8 cellular contexts compared by ENCODE assay signal in genomic region chr17:44878627-44879221, GRCh38. TPM values are rescaled to one million over a fixed set of nuclear protein-coding genes. Genes with fewer than 3 reads are reported as not detected.
A peak's percentile ranks its signal among the peaks of the same experiment; 100 is the strongest.
DNase-seq lines count a peak whose midpoint lies in the region; ATAC-seq, FAIRE-seq and TF ChIP-seq lines count a peak whose summit lies in the region.

No MANE protein-coding gene starts in this region.

- ATAC-seq in pancreas: peak in 2 of 4 donors; percentile 38
- ATAC-seq in HG03045 (IDR thresholded peaks at IDR 0.05; ENCODE audit: unreplicated experiment): no peak
- ATAC-seq in T-helper 17 cell: no peak

- H3K27me3 ChIP-seq in H7 (ENCODE audit: control insufficient read depth, insufficient read depth, low read length) (no peaks in the 10 kb centered on the region), pancreas (no peaks in the 10 kb centered on the region)

- H3K4me3 ChIP-seq in H7 (ENCODE audit: insufficient read depth, low read depth, low read length) (no peak overlapping the region), pancreas (no peak overlapping the region)

- no peaks in the 10 kb centered on the region for H3K27me3 Mint-ChIP-seq in T-helper 17 cell

- TF ChIP-seq CTCF in pancreas (IDR thresholded peaks at IDR 0.05): peak in 1 of 4 donors; percentile 22

- peak; percentile 64 for FAIRE-seq in endometrium (lab: Jason Lieb, UNC)
- peak; percentile 43 for FAIRE-seq in pancreas (lab: Jason Lieb, UNC)

- H3K27ac Mint-ChIP-seq in T-helper 17 cell: no peak overlapping the region

- intact Hi-C loops in pancreas (cut with DNase I): no loop called here

- H3K27ac ChIP-seq in pancreas: no peak overlapping the region

- H3K36me3 ChIP-seq in H7 (replicated peaks; ENCODE audit: control insufficient read depth, insufficient read depth, low read length) (peaks cover 24% of the 10 kb centered on the region), pancreas (peaks cover 8 to 69% (median 28%) of the 10 kb centered on the region in 3 donors)

- peaks cover 5% of the 10 kb centered on the region for H3K4me1 Mint-ChIP-seq in T-helper 17 cell

- peaks cover 15% of the 10 kb centered on the region for H3K36me3 Mint-ChIP-seq in T-helper 17 cell (ENCODE audit: low read depth)

- WGBS in pancreas, 2 donors: 56 to 57% methylated on average over 6 of the region's 6 CpGs

- DNase-seq in DMS 273 (lab: John Stamatoyannopoulos, UW; ENCODE audit: unreplicated experiment) (peak; percentile 71), DMS 273 treated with DMSO at 0.1 percent for 48 hours (lab: John Stamatoyannopoulos, UW) (no peak), H7 (peak; percentile 65), RPMI8226 (peak; percentile 47), pancreas (no peak), T-helper 17 cell (no peak)

- no peaks in the 10 kb centered on the region for H3K9me3 ChIP-seq in pancreas
- no peaks in the 10 kb centered on the region for H3K9me3 ChIP-seq in T-helper 17 cell (ENCODE audit: control insufficient read depth, low read length, poor library complexity, severe bottlenecking)

- H3K4me1 ChIP-seq in pancreas: no peaks in the 10 kb centered on the region

- H3K4me3 Mint-ChIP-seq in T-helper 17 cell: no peak overlapping the region

RNA-seq across cellular contexts. Expression of gene EFTUD2, which starts 20.5 kb away (rescaled TPM):
- total RNA-seq in H7 (2014; rRNA removed; shearing (Covaris generic)): 122 and 137 TPM in 2 replicates
- 10 to 100 TPM; 26.3 to 42.7 (median 38.8) TPM for total RNA-seq in pancreas
- 10 to 100 TPM; 18.8 to 25.8 TPM for polyA plus RNA-seq in pancreas
- 100 to 1,000 TPM; 109 to 133 TPM for total RNA-seq in T-helper 17 cell

RNA-seq across cellular contexts. Expression of gene HIGD1B, which starts 31.0 kb away (rescaled TPM):
- not detected in 2 replicates for total RNA-seq in H7 (2014; rRNA removed; shearing (Covaris generic))
- total RNA-seq in pancreas (1 to 10 TPM in 2 of 6 donors, under 1 TPM in 3, not detected in 1; 0.35 to 2.2 (median 0.87) TPM), T-helper 17 cell (not detected)
- polyA plus RNA-seq in pancreas: 10 to 100 TPM in 1 of 2 donors, 1 to 10 TPM in 1; 1.4 to 14.6 TPM

RNA-seq across cellular contexts. Expression of gene GFAP, which starts 36.6 kb away (rescaled TPM):
- total RNA-seq in H7 (2014; rRNA removed; shearing (Covaris generic)): 0.10 and 0.85 TPM in 2 replicates
- 1 to 10 TPM in 2 of 6 donors, under 1 TPM in 4; 0.12 to 2.2 (median 0.43) TPM for total RNA-seq in pancreas
- 1 to 10 TPM; 1.1 to 2.2 TPM for polyA plus RNA-seq in pancreas
- under 1 TPM in 1 of 2 donors, not detected in 1; 0.18 TPM for total RNA-seq in T-helper 17 cell

RNA-seq across cellular contexts. Expression of gene GJC1, which starts 48.6 kb away (rescaled TPM):
- 23.1 and 32.7 TPM in 2 replicates for total RNA-seq in H7 (2014; rRNA removed; shearing (Covaris generic))
- total RNA-seq in pancreas (1 to 10 TPM in 4 of 6 donors, under 1 TPM in 2; 0.58 to 3.1 (median 1.1) TPM), T-helper 17 cell (not detected)
- polyA plus RNA-seq in pancreas: 1 to 10 TPM in 1 of 2 donors, under 1 TPM in 1; 0.84 to 2.0 TPM

Comparison
In these comparisons a context has a peak if more than half of its experiments do, and no peak if none do; other contexts are left out.
1. DNase-seq: peak in DMS 273 (single experiment), H7 (single experiment) and RPMI8226 (single experiment); none in DMS 273 treated with DMSO at 0.1 percent for 48 hours (single experiment), pancreas (0 of 6) and T-helper 17 cell (0 of 3).